Comparison of ENCODE assay signal across 8 cellular contexts in the genomic region with DNA sequence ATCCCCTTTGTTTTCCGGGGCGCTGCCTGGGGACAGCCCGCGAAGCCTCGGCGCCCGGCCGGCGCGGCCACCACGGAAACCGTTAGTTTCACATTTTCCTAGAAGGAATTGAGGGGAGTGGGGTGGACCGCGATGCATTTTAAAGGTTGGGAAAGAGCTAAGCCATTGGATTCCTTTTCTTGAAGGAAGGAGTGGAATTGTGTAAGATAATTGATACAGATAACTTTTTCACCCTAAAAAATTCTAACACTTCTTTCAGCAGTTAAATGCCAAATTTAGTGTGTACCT.
DNase-seq lines count a peak whose midpoint lies in the region; ATAC-seq lines count a peak whose summit lies in the region.

No MANE protein-coding gene starts in this region.

- H3K4me3 Mint-ChIP-seq in naive B cell: peak overlapping the region; percentile 85 to 100 (median 94)

- H3K36me3 ChIP-seq in ACC112 (ENCODE audit: insufficient read depth, low read length): peaks cover 13% of the 10 kb centered on the region; the same call in 1 of the 2 replicates
- peaks cover 11% of the 10 kb centered on the region; the same call in 1 of the 2 replicates for H3K36me3 ChIP-seq in KOPT-K1 (ENCODE audit: insufficient read depth, low read length)

- ATAC-seq in naive B cell (ENCODE audit: low read depth in 2 of 2) (no peak), GM19395 (IDR thresholded peaks at IDR 0.05; ENCODE audit: unreplicated experiment) (no peak)

- peaks cover 72% of the 10 kb centered on the region for H3K79me2 ChIP-seq in ACC112 (ENCODE audit: control insufficient read depth, insufficient read depth, low read length, unreplicated experiment)

- H3K27ac ChIP-seq in ACC112 (ENCODE audit: low read depth, low read length) (peak overlapping the region; percentile 97), KOPT-K1 (ENCODE audit: low read depth, low read length, poor library complexity, severe bottlenecking) (peak overlapping the region; percentile 97), cingulate gyrus (ENCODE audit: low read depth, low read length) (peak overlapping the region; percentile 96)

- H2AFZ ChIP-seq in ACC112 (ENCODE audit: low read length, unreplicated experiment): no peak overlapping the region

- H3K4me3 ChIP-seq in ACC112 (ENCODE audit: low read depth, low read length): peak overlapping the region; percentile 87

- DNase-seq in naive B cell (no peak), foreskin melanocyte (no peak), occipital lobe (lab: John Stamatoyannopoulos, UW) (no peak)
- no peak for DNase-seq in stimulated activated CD4-positive, alpha-beta T cell treated with anti-CD3 and anti-CD28 coated beads, Interleukin-12 subunit alpha, Interleukin-12 subunit beta, amount 100 ng/mL, for 4 hours

- H3K4me1 Mint-ChIP-seq in naive B cell: peaks cover 18 to 46% (median 35%) of the 10 kb centered on the region in 3 donors

- H3K27me3 ChIP-seq in ACC112 (ENCODE audit: insufficient read depth, low read length): no peaks in the 10 kb centered on the region

- no peaks in the 10 kb centered on the region for H3K9me3 ChIP-seq in KOPT-K1 (ENCODE audit: insufficient read depth, low read length, poor library complexity, severe bottlenecking)

- H3K27me3 Mint-ChIP-seq in naive B cell: no peaks in the 10 kb centered on the region

- no peaks in the 10 kb centered on the region for H3K9me3 Mint-ChIP-seq in naive B cell

- H3K36me3 Mint-ChIP-seq in naive B cell: peaks cover 0 to 4% of the 10 kb centered on the region in 2 donors

- peaks cover 43% of the 10 kb centered on the region for H3K4me1 ChIP-seq in ACC112 (ENCODE audit: control insufficient read depth, insufficient read depth, low read length, unreplicated experiment)

- peak overlapping the region; percentile 94 to 100 (median 100) for H3K27ac Mint-ChIP-seq in naive B cell
